23 cellular contexts compared by ENCODE assay signal in the genomic region with DNA sequence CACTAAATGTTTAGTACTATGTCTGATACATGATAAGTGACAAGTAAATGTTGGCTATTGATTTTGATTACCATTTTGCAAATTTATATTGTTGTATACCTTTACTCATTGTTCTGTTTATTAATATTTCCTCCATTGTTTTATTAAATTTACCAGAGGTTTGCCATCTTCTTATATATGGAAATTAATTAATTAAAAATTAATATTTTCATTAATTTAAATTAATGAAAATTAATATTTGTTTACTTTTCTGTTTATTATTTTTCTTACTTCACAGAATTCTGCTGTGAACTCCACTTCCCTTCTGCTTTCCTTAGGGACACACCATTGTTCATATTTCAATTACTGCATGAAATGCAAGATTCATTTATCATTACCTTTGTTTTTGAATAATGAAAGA.
DNase-seq lines count a peak whose midpoint lies in the region; ATAC-seq, FAIRE-seq and TF ChIP-seq lines count a peak whose summit lies in the region.
"Had no signal": no experiment of that assay in that cellular context is flagged by ENCODE, and none has a peak within 500 bp of the region (broad histone marks: within the 10 kb centered on the region; RNA-seq: fewer than 3 reads in every experiment).

No MANE protein-coding gene starts in this region.

- H3K9me3 ChIP-seq in kidney (ENCODE audit: control insufficient read depth in 1 of 2, low read length in 2 of 2) (no peaks in the 10 kb centered on the region), WERI-Rb-1 (ENCODE audit: severe bottlenecking) (no peaks in the 10 kb centered on the region), sigmoid colon (no peaks in the 10 kb centered on the region)
- H3K9me3 ChIP-seq: A549; BLaER1 treated with 17β-estradiol and CSF1 and Interleukin-3, amounts not matched to agents 10 nM and 100 nM; Caco-2 had no signal

- no peak overlapping the region for H3K4me3 ChIP-seq in kidney (ENCODE audit: low read length in 2 of 2)
- H3K4me3 ChIP-seq in WERI-Rb-1 (ENCODE audit: low read depth, low read length), result no peak overlapping the region
- no peak overlapping the region for H3K4me3 ChIP-seq in sigmoid colon
- H3K4me3 ChIP-seq: A549; BLaER1 treated with 17β-estradiol and CSF1 and Interleukin-3, amounts not matched to agents 10 nM and 100 nM had no signal

- intact Hi-C loops in kidney (cut with DNase I), result no loop called here
- intact Hi-C loops in sigmoid colon (cut with DNase I), result loop anchor here (10.0 kb wide), 1 partner anchor 336 kb away; the partner anchor contains the start of gene LARGE1

- no peak overlapping the region for H3K27ac Mint-ChIP-seq in WTC11
- H3K27ac Mint-ChIP-seq: B cell; CD4-positive, alpha-beta T cell; CD8-positive, alpha-beta T cell had no signal

- H3K27me3 Mint-ChIP-seq in WTC11 (ENCODE audit: low read depth), result no peaks in the 10 kb centered on the region; the same call in 1 of the 2 replicates
- H3K27me3 Mint-ChIP-seq: B cell; CD4-positive, alpha-beta T cell had no signal

- H3K36me3 ChIP-seq in kidney (ENCODE audit: control insufficient read depth in 1 of 2, insufficient read depth in 2 of 2, low read length in 2 of 2) (no peaks in the 10 kb centered on the region), WERI-Rb-1 (no peaks in the 10 kb centered on the region), sigmoid colon (no peaks in the 10 kb centered on the region)

- TF ChIP-seq EP300 in sigmoid colon (IDR thresholded peaks at IDR 0.05), result no peak

- H3K4me1 Mint-ChIP-seq in WTC11, result peaks cover 17% of the 10 kb centered on the region
- H3K4me1 Mint-ChIP-seq: B cell had no signal

- peaks cover 3% of the 10 kb centered on the region; the same call in 1 of the 2 replicates for H3K9me3 Mint-ChIP-seq in WTC11
- H3K9me3 Mint-ChIP-seq: CD4-positive, alpha-beta T cell; CD8-positive, alpha-beta T cell had no signal

- H3K27me3 ChIP-seq in WERI-Rb-1 (ENCODE audit: insufficient read depth, low read depth, severe bottlenecking) (no peaks in the 10 kb centered on the region), sigmoid colon (no peaks in the 10 kb centered on the region)
- H3K27me3 ChIP-seq: BLaER1 treated with 17β-estradiol and CSF1 and Interleukin-3, amounts not matched to agents 10 nM and 100 nM had no signal

- DNase-seq in WTC11 (ENCODE audit: low spot score) (no peak), kidney (no peak), WERI-Rb-1 (no peak), DMS79 (lab: John Stamatoyannopoulos, UW) (no peak), sigmoid colon (no peak)
- DNase-seq: 8988T; AML-193; Caco-2; Calu3; CD4-positive, alpha-beta T cell; CD8-positive, alpha-beta T cell; DND-41; EL; GDM1 had no signal

- H3K27ac ChIP-seq in kidney (ENCODE audit: low read depth in 2 of 2, low read length in 2 of 2), result no peak overlapping the region
- no peak overlapping the region for H3K27ac ChIP-seq in WERI-Rb-1
- H3K27ac ChIP-seq in sigmoid colon, result no peak overlapping the region
- H3K27ac ChIP-seq: A549; BLaER1 treated with 17β-estradiol and CSF1 and Interleukin-3, amounts not matched to agents 10 nM and 100 nM; C4-2B had no signal

- POLR2A ChIA-PET in WTC11 (lab: Charles Lee), result no interaction called here

- no peak overlapping the region for H3K4me3 Mint-ChIP-seq in WTC11
- H3K4me3 Mint-ChIP-seq: B cell; CD4-positive, alpha-beta T cell; CD8-positive, alpha-beta T cell had no signal

- CTCF ChIA-PET in WTC11 (lab: Charles Lee), result no interaction called here

- TF ChIP-seq POLR2A in sigmoid colon (IDR thresholded peaks at IDR 0.05), result no peak

- H3K36me3 Mint-ChIP-seq in WTC11, result no peaks in the 10 kb centered on the region
- H3K36me3 Mint-ChIP-seq: CD8-positive, alpha-beta T cell had no signal

- H3K9ac ChIP-seq in kidney (ENCODE audit: low read length in 2 of 2), result no peak overlapping the region
- H3K9ac ChIP-seq: BLaER1 treated with 17β-estradiol and CSF1 and Interleukin-3, amounts not matched to agents 10 nM and 100 nM had no signal

- FAIRE-seq in colon (lab: Jason Lieb, UNC) (peak; percentile 28), kidney (lab: Jason Lieb, UNC) (peak; percentile 89)
- FAIRE-seq: A549, D721Med, GM12891, GM19239 had no signal

- no peaks in the 10 kb centered on the region for H3K4me1 ChIP-seq in kidney (ENCODE audit: control insufficient read depth in 1 of 2, insufficient read depth in 1 of 2, low read depth in 1 of 2, low read length in 2 of 2)
- peaks cover 0 to 4% (median 0%) of the 10 kb centered on the region in 4 donors for H3K4me1 ChIP-seq in sigmoid colon
- H3K4me1 ChIP-seq: A549, Caco-2 had no signal

- TF ChIP-seq CTCF in WTC11 (IDR thresholded peaks at IDR 0.05) (no peak), kidney (IDR thresholded peaks at IDR 0.05; ENCODE audit: borderline replicate concordance, extremely low read depth, insufficient read depth) (no peak), WERI-Rb-1 (IDR thresholded peaks at IDR 0.05; ENCODE audit: low read depth, low read length) (no peak), sigmoid colon (IDR thresholded peaks at IDR 0.05) (no peak)

- ATAC-seq in WTC11 (no peak), GM21390 (IDR thresholded peaks at IDR 0.05; ENCODE audit: unreplicated experiment) (no peak)
- ATAC-seq: A549; CD8-positive, alpha-beta T cell had no signal

TF ChIP-seq in WTC11, 78 proteins besides CTCF, POLR2A, EP300 and RAD21:
- TF ChIP-seq NFE2L1 (CRISPR knock-in tag; IDR thresholded peaks at IDR 0.05), result no peak
- TF ChIP-seq HMGA2 (CRISPR knock-in tag; IDR thresholded peaks at IDR 0.05), result peak; percentile 98
